ENCODE assay signal across 1 cellular context in genomic region chr14:35045798-35046047, GRCh38.
TF ChIP-seq lines count a peak whose summit lies in the region.

No MANE protein-coding gene starts in this region.

TF ChIP-seq in K562, 482 proteins besides CTCF, POLR2A, EP300 and RAD21:
- 0 out of 4 replicates have a peak, but pooled peaks of 1 of the 2 experiments have one; percentile 20 for TF ChIP-seq ZNF318 (IDR thresholded peaks at IDR 0.05; ENCODE audit: borderline replicate concordance in 1 of 2, low read depth in 1 of 2)
- peak; percentile 35; the same call in 1 of the 2 replicates for TF ChIP-seq HDAC2 (IDR thresholded peaks at IDR 0.05)
- peak in 1 of 2 experiments; percentile 8; a peak in 1 of 4 replicates for TF ChIP-seq HDAC1 (IDR thresholded peaks at IDR 0.05)
- 0 out of 4 replicates have a peak, but pooled peaks of 1 of the 2 experiments have one; percentile 31 for TF ChIP-seq TEAD1 (CRISPR knock-in tag; IDR thresholded peaks at IDR 0.05)
- TF ChIP-seq NFATC3 (IDR thresholded peaks at IDR 0.05) = 0 out of 2 replicates have a peak, but pooled peaks have one; percentile 15
- no peak for TF ChIP-seq CBFB (CRISPR knock-in tag; IDR thresholded peaks at IDR 0.05)
- peak; percentile 47 for TF ChIP-seq NFIC (IDR thresholded peaks at IDR 0.05)
- peak in 1 of 2 experiments; percentile 35 for TF ChIP-seq AFF1 (IDR thresholded peaks at IDR 0.05; ENCODE audit: low read depth in 1 of 2, partially characterized antibody in 2 of 2)
- peak; percentile 65; the same call in 1 of the 2 replicates for TF ChIP-seq PHF8 (IDR thresholded peaks at IDR 0.05; ENCODE audit: borderline replicate concordance, low read length)
- peak; percentile 80; the same call in 1 of the 2 replicates for TF ChIP-seq NCOA6 (IDR thresholded peaks at IDR 0.05)
- TF ChIP-seq GABPB2 (CRISPR knock-in tag; conservative IDR thresholded peaks at IDR 0.05) = no peak
- TF ChIP-seq ZNF609 (CRISPR knock-in tag; IDR thresholded peaks at IDR 0.05; ENCODE audit: borderline replicate concordance) = no peak
TF ChIP-seq in K562: peak in this region for 9.
